11 cellular contexts compared by ENCODE assay signal in genomic region chr20:59402697-59403096, GRCh38.
A peak's percentile ranks its signal among the peaks of the same experiment; 100 is the strongest.
DNase-seq lines count a peak whose midpoint lies in the region; ATAC-seq, FAIRE-seq and TF ChIP-seq lines count a peak whose summit lies in the region.
"Had no signal": no experiment of that assay in that cellular context is flagged by ENCODE, and none has a peak within 500 bp of the region (broad histone marks: within the 10 kb centered on the region; RNA-seq: fewer than 3 reads in every experiment).

No MANE protein-coding gene starts in this region.

- peak; percentile 95 for FAIRE-seq in HTR-8/SVneo (lab: Jason Lieb, UNC)

- DNase-seq in CD8-positive, alpha-beta T cell, result peak in 1 of 7 experiments; percentile 34
- DNase-seq in HTR-8/SVneo (ENCODE audit: insufficient read length, low spot score) (no peak), left lobe of liver (ENCODE audit: low spot score) (no peak), iPS-NIHi7 (ENCODE audit: extremely low spot score) (no peak), T-helper 9 cell (no peak)
- no peak for DNase-seq in effector CD8-positive, alpha-beta T cell (lab: John Stamatoyannopoulos, UW)
- DNase-seq: activated T-cell treated with anti-CD3 and anti-CD28 coated beads, Interleukin-2, amount 50 U/mL, for 4 hours; Caco-2 had no signal

- peak overlapping the region; percentile 21 for H3K27ac ChIP-seq in CD8-positive, alpha-beta T cell (ENCODE audit: low read depth, low read length)
- H3K27ac ChIP-seq in VCaP, result peak overlapping the region; percentile 82

- H3K27me3 Mint-ChIP-seq in CD8-positive, alpha-beta T cell (ENCODE audit: low read depth), result peaks cover 8% of the 10 kb centered on the region

- H3K27ac Mint-ChIP-seq in CD8-positive, alpha-beta T cell, result no peak overlapping the region
- H3K27ac Mint-ChIP-seq: stimulated activated effector memory CD8-positive, alpha-beta T cell treated with anti-CD3 and anti-CD28 coated beads, Interleukin-12 subunit alpha, Interleukin-12 subunit beta, amount 100 ng/mL, for 72 hours had no signal

- no peaks in the 10 kb centered on the region for H3K9me3 ChIP-seq in CD8-positive, alpha-beta T cell (ENCODE audit: low read length)
- H3K9me3 ChIP-seq: Caco-2 had no signal

- TF ChIP-seq CTCF in CD8-positive, alpha-beta T cell (IDR thresholded peaks at IDR 0.05), result no peak
- TF ChIP-seq CTCF in VCaP (conservative IDR thresholded peaks at IDR 0.05), result no peak

- peaks cover 13% of the 10 kb centered on the region for H3K27me3 ChIP-seq in CD8-positive, alpha-beta T cell (ENCODE audit: insufficient read depth, low read length)

- H3K4me3 ChIP-seq in CD8-positive, alpha-beta T cell (ENCODE audit: low read depth, low read length), result peak overlapping the region; percentile 47

- H3K36me3 Mint-ChIP-seq in CD8-positive, alpha-beta T cell, result no peaks in the 10 kb centered on the region
- H3K36me3 Mint-ChIP-seq: stimulated activated effector memory CD8-positive, alpha-beta T cell treated with anti-CD3 and anti-CD28 coated beads, Interleukin-12 subunit alpha, Interleukin-12 subunit beta, amount 100 ng/mL, for 72 hours had no signal

- intact Hi-C loops in CD8-positive, alpha-beta T cell (cut with DNase I, micrococcal nuclease), result loop anchor here (1.0 to 5.0 kb wide), 12 partner anchors 150 to 920 kb away; no protein-coding TSS in a partner anchor

- H3K4me1 ChIP-seq in CD8-positive, alpha-beta T cell (ENCODE audit: insufficient read depth, low read length), result peaks cover 40% of the 10 kb centered on the region

- CTCF ChIA-PET in CD8-positive, alpha-beta T cell (lab: Charles Lee), result interaction anchor here (0.9 to 6.0 kb wide), 14 partner anchors 17 to 536 kb away, joined by 3 to 54 read pairs (median 4); no protein-coding TSS in a partner anchor

- no peaks in the 10 kb centered on the region for H3K9me3 Mint-ChIP-seq in CD8-positive, alpha-beta T cell
- H3K9me3 Mint-ChIP-seq: activated T-cell treated with anti-CD3 and anti-CD28 coated beads, Interleukin-2, amount 50 U/mL, for 4 hours; stimulated activated effector memory CD8-positive, alpha-beta T cell treated with anti-CD3 and anti-CD28 coated beads, Interleukin-12 subunit alpha, Interleukin-12 subunit beta, amount 100 ng/mL, for 72 hours had no signal

- H3K4me3 Mint-ChIP-seq in CD8-positive, alpha-beta T cell, result no peak overlapping the region
- H3K4me3 Mint-ChIP-seq: activated T-cell treated with anti-CD3 and anti-CD28 coated beads, Interleukin-2, amount 50 U/mL, for 4 hours; stimulated activated effector memory CD8-positive, alpha-beta T cell treated with anti-CD3 and anti-CD28 coated beads, Interleukin-12 subunit alpha, Interleukin-12 subunit beta, amount 100 ng/mL, for 72 hours had no signal

- POLR2A ChIA-PET in CD8-positive, alpha-beta T cell (lab: Charles Lee), result interaction anchor here (1.5 to 1.6 kb wide), 2 partner anchors 149 to 513 kb away, joined by 4 to 5 read pairs; no protein-coding TSS in a partner anchor

- ATAC-seq in CD8-positive, alpha-beta T cell, result peak; percentile 34
- ATAC-seq in left lobe of liver (peak; percentile 60), HG02642 (IDR thresholded peaks at IDR 0.05; ENCODE audit: poor library complexity, unreplicated experiment) (no peak)

- no peaks in the 10 kb centered on the region for H3K36me3 ChIP-seq in CD8-positive, alpha-beta T cell (ENCODE audit: insufficient read depth, low read length)

- H3K4me1 Mint-ChIP-seq in CD8-positive, alpha-beta T cell (ENCODE audit: low read depth), result peaks cover 4% of the 10 kb centered on the region
- H3K4me1 Mint-ChIP-seq: stimulated activated effector memory CD8-positive, alpha-beta T cell treated with anti-CD3 and anti-CD28 coated beads, Interleukin-12 subunit alpha, Interleukin-12 subunit beta, amount 100 ng/mL, for 72 hours had no signal
